ENCODE assay signal across 8 cellular contexts in genomic region chr12:12349711-12350665, GRCh38. TPM values are rescaled to one million over a fixed set of nuclear protein-coding genes. Genes with fewer than 3 reads are reported as not detected.
A peak's percentile ranks its signal among the peaks of the same experiment; 100 is the strongest.
DNase-seq lines count a peak whose midpoint lies in the region; ATAC-seq and TF ChIP-seq lines count a peak whose summit lies in the region.

Gene MANSC1, minus strand, starts transcription at chr12:12350242. Its CDS starts 6,928 bp downstream, at chr12:12343314.

- H2BK15ac ChIP-seq in mesenchymal stem cell (ENCODE audit: low read depth, poor library complexity, severe bottlenecking) = peak within 1 kb of the TSS; percentile 48

- H2AFZ ChIP-seq in ACC112 (ENCODE audit: low read length, unreplicated experiment) (peak within 1 kb of the TSS; percentile 85), mesenchymal stem cell (ENCODE audit: low read depth, low read length) (peak within 1 kb of the TSS; percentile 95)

- H3K9me3 Mint-ChIP-seq in endodermal cell = peaks cover 15% of the 10 kb centered on the region

- H2AK5ac ChIP-seq in mesenchymal stem cell (ENCODE audit: low read length, severe bottlenecking) = no peak within 1 kb of the TSS

- H3K4me2 ChIP-seq in mesenchymal stem cell (ENCODE audit: low read length, poor library complexity, severe bottlenecking) = peak within 1 kb of the TSS; percentile 92

- H3K9me3 ChIP-seq in endodermal cell (ENCODE audit: control insufficient read depth, low read length) (no peaks in the 10 kb centered on the region), mesenchymal stem cell (ENCODE audit: control insufficient read depth, low read length) (no peaks in the 10 kb centered on the region)

- DNase-seq in NCI-H510A treated with DMSO at 0.1 percent for 48 hours (lab: John Stamatoyannopoulos, UW) (peak; percentile 46), endodermal cell (peak; percentile 91), mesenchymal stem cell (peak; percentile 43)
- peak; percentile 33 for DNase-seq in activated CD8-positive, alpha-beta memory T cell treated with anti-CD3 and anti-CD28 coated beads, Interleukin-2, amount 50 U/mL, for 4 hours
- peak; percentile 9 to 12 for DNase-seq in stimulated activated CD8-positive, alpha-beta memory T cell treated with anti-CD3 and anti-CD28 coated beads, Interleukin-15, amount 100 ng/mL, for 48 hours (ENCODE audit: low read depth in 2 of 2)

- H3K79me1 ChIP-seq in mesenchymal stem cell (replicated peaks; ENCODE audit: low read length, poor library complexity, severe bottlenecking) = no peaks in the 10 kb centered on the region

- 0 to 1% methylated on average over 16 to 68 of the region's 68 CpGs for WGBS in endodermal cell (ENCODE audit: insufficient coverage in 1 of 2, insufficient read length in 1 of 2), 2 experiments
- WGBS in mesenchymal stem cell = 2% methylated on average over 36 of the region's 68 CpGs

- peak within 1 kb of the TSS in 1 of 2 experiments; percentile 35 for H3K23ac ChIP-seq in mesenchymal stem cell (ENCODE audit: low read length in 2 of 2)

- peak; percentile 94 for TF ChIP-seq CTCF in endodermal cell (conservative IDR thresholded peaks at IDR 0.05)

- ATAC-seq in GM18909 (IDR thresholded peaks at IDR 0.05; ENCODE audit: poor library complexity, unreplicated experiment) = peak; percentile 48
- ATAC-seq in HG02588 (IDR thresholded peaks at IDR 0.05; ENCODE audit: unreplicated experiment) = no peak

- peak within 1 kb of the TSS; percentile 86 for H3K4me3 ChIP-seq in ACC112 (ENCODE audit: low read depth, low read length)
- H3K4me3 ChIP-seq in endodermal cell (ENCODE audit: low read length) = peak within 1 kb of the TSS; percentile 85
- peak within 1 kb of the TSS; percentile 68 to 90 for H3K4me3 ChIP-seq in mesenchymal stem cell (ENCODE audit: insufficient read depth in 1 of 2, low read depth in 1 of 2, low read length in 2 of 2)

- H4K91ac ChIP-seq in mesenchymal stem cell (ENCODE audit: low read length) = peak within 1 kb of the TSS; percentile 67

- H3K4me3 Mint-ChIP-seq in endodermal cell = peak within 1 kb of the TSS; percentile 61

- H3K36me3 ChIP-seq in ACC112 (ENCODE audit: insufficient read depth, low read length) = no peaks in the 10 kb centered on the region
- no peaks in the 10 kb centered on the region for H3K36me3 ChIP-seq in endodermal cell (ENCODE audit: control insufficient read depth, insufficient read depth, low read length)
- H3K36me3 ChIP-seq in mesenchymal stem cell (ENCODE audit: control insufficient read depth in 1 of 2, insufficient read depth in 2 of 2, low read depth in 1 of 2, low read length in 2 of 2) = no peaks in the 10 kb centered on the region

- H3K4me1 ChIP-seq in ACC112 (ENCODE audit: control insufficient read depth, insufficient read depth, low read length, unreplicated experiment) (no peaks in the 10 kb centered on the region), endodermal cell (ENCODE audit: control insufficient read depth, insufficient read depth, low read length) (no peaks in the 10 kb centered on the region), mesenchymal stem cell (ENCODE audit: control insufficient read depth, insufficient read depth, low read depth, low read length) (peaks cover 9% of the 10 kb centered on the region)

- H4K8ac ChIP-seq in mesenchymal stem cell (ENCODE audit: low read length) = peak within 1 kb of the TSS; percentile 95

- H3K27me3 Mint-ChIP-seq in endodermal cell (ENCODE audit: insufficient read depth) = peaks cover 36% of the 10 kb centered on the region

- peaks cover 9% of the 10 kb centered on the region for H3K4me1 Mint-ChIP-seq in endodermal cell

- H3K36me3 Mint-ChIP-seq in endodermal cell (ENCODE audit: low read depth) = peaks cover 7% of the 10 kb centered on the region

- no peak within 1 kb of the TSS for H2BK5ac ChIP-seq in mesenchymal stem cell (ENCODE audit: low read depth, low read length, poor library complexity, severe bottlenecking)

- H3K18ac ChIP-seq in mesenchymal stem cell (ENCODE audit: low read depth in 1 of 2, low read length in 2 of 2) = peak within 1 kb of the TSS; percentile 25 to 77

- peak within 1 kb of the TSS; percentile 44 for H2BK120ac ChIP-seq in mesenchymal stem cell (ENCODE audit: low read depth, low read length)

- H2BK12ac ChIP-seq in mesenchymal stem cell (ENCODE audit: low read length in 2 of 2) = peak within 1 kb of the TSS in 1 of 2 experiments; percentile 89

- H3K79me2 ChIP-seq in ACC112 (ENCODE audit: control insufficient read depth, insufficient read depth, low read length, unreplicated experiment) = no peaks in the 10 kb centered on the region

- peak within 1 kb of the TSS in 1 of 2 experiments; percentile 44 for H3K14ac ChIP-seq in mesenchymal stem cell (ENCODE audit: low read length in 2 of 2)

- H3K27ac ChIP-seq in ACC112 (ENCODE audit: low read depth, low read length) (no peak within 1 kb of the TSS), endodermal cell (ENCODE audit: low read depth, low read length) (no peak within 1 kb of the TSS), mesenchymal stem cell (ENCODE audit: low read length, poor library complexity, severe bottlenecking) (no peak within 1 kb of the TSS)

- H3K27me3 ChIP-seq in ACC112 (ENCODE audit: insufficient read depth, low read length) = no peaks in the 10 kb centered on the region
- peaks cover 12% of the 10 kb centered on the region for H3K27me3 ChIP-seq in endodermal cell (ENCODE audit: control insufficient read depth, insufficient read depth, low read length, poor library complexity, severe bottlenecking)
- no peaks in the 10 kb centered on the region for H3K27me3 ChIP-seq in mesenchymal stem cell (ENCODE audit: control insufficient read depth in 1 of 2, insufficient read depth in 1 of 2, low read length in 2 of 2)

- peak within 1 kb of the TSS in 1 of 2 experiments; percentile 28 for H3K4ac ChIP-seq in mesenchymal stem cell (ENCODE audit: low read depth in 1 of 2, low read length in 2 of 2)

- no peak within 1 kb of the TSS for H3K27ac Mint-ChIP-seq in endodermal cell

- no peak within 1 kb of the TSS for H3K9ac ChIP-seq in endodermal cell (ENCODE audit: extremely low read depth, low read length, poor library complexity, severe bottlenecking)
- H3K9ac ChIP-seq in mesenchymal stem cell (ENCODE audit: low read length) = peak within 1 kb of the TSS; percentile 81

RNA-seq across cellular contexts. Expression of gene MANSC1, which starts in this region (rescaled TPM):
- total RNA-seq in endodermal cell = 10 to 100 TPM in 1 of 2 donors, 1 to 10 TPM in 1; 6.6 to 12.1 TPM
- 6.7 TPM for polyA plus RNA-seq in endodermal cell (2013, experiment 1 of 2)
- polyA plus RNA-seq in endodermal cell (2013, experiment 2 of 2) = 4.9 TPM
- 6.2 TPM for polyA plus RNA-seq in mesenchymal stem cell (2013, experiment 1 of 2)
- 6.5 TPM for polyA plus RNA-seq in mesenchymal stem cell (2013, experiment 2 of 2)

Comparison
In these comparisons a context has a peak if more than half of its experiments do, and no peak if none do; other contexts are left out.
1. DNase-seq: peak in every context shown above with its lines; median percentile 91 in endodermal cell; 46 in NCI-H510A treated with DMSO at 0.1 percent for 48 hours; 43 in mesenchymal stem cell; 33 in activated CD8-positive, alpha-beta memory T cell treated with anti-CD3 and anti-CD28 coated beads, Interleukin-2, amount 50 U/mL, for 4 hours; 10 in stimulated activated CD8-positive, alpha-beta memory T cell treated with anti-CD3 and anti-CD28 coated beads, Interleukin-15, amount 100 ng/mL, for 48 hours.